15 cellular contexts compared by ENCODE assay signal in genomic region chr11:97743205-97743742, GRCh38.
DNase-seq lines count a peak whose midpoint lies in the region; ATAC-seq and TF ChIP-seq lines count a peak whose summit lies in the region.
"Had no signal": no experiment of that assay in that cellular context is flagged by ENCODE, and none has a peak within 500 bp of the region (broad histone marks: within the 10 kb centered on the region; RNA-seq: fewer than 3 reads in every experiment).

No MANE protein-coding gene starts in this region.

- no peak for ATAC-seq in activated CD8-positive, alpha-beta T cell treated with anti-CD3 and anti-CD28 coated beads for 36 hours
- ATAC-seq: CD8-positive, alpha-beta T cell; left colon had no signal

- no peaks in the 10 kb centered on the region for H3K27me3 ChIP-seq in mesendoderm (ENCODE audit: insufficient read depth, low read length, poor library complexity)

- no peak overlapping the region for H3K4me3 Mint-ChIP-seq in brain
- H3K4me3 Mint-ChIP-seq in activated CD8-positive, alpha-beta T cell treated with anti-CD3 and anti-CD28 coated beads for 36 hours, result no peak overlapping the region
- H3K4me3 Mint-ChIP-seq: activated naive CD8-positive, alpha-beta T cell treated with anti-CD3 and anti-CD28 coated beads for 36 hours; CD8-positive, alpha-beta T cell; neural crest cell had no signal

- WGBS in mesendoderm (ENCODE audit: extremely low coverage, insufficient coverage, low lambda C conversion rate), result no CpG with 5 or more reads among the region's 3 CpGs

- no peak for TF ChIP-seq CTCF in HEK293 (tag by site-specific recombination; IDR thresholded peaks at IDR 0.05)
- TF ChIP-seq CTCF in brain (conservative IDR thresholded peaks at IDR 0.05), result no peak
- TF ChIP-seq CTCF in activated CD8-positive, alpha-beta T cell treated with anti-CD3 and anti-CD28 coated beads for 36 hours (IDR thresholded peaks at IDR 0.05), result no peak

- H3K4me1 ChIP-seq in HEK293 (ENCODE audit: control insufficient read depth, insufficient read depth, low read length) (no peaks in the 10 kb centered on the region), mesendoderm (ENCODE audit: control insufficient read depth, low read depth, low read length) (no peaks in the 10 kb centered on the region)

- H3K36me3 ChIP-seq in HEK293 (ENCODE audit: control insufficient read depth in 2 of 2, insufficient read depth in 1 of 2, low read length in 2 of 2) (no peaks in the 10 kb centered on the region), mesendoderm (ENCODE audit: control insufficient read depth, insufficient read depth, low read length) (no peaks in the 10 kb centered on the region)
- H3K36me3 ChIP-seq: thoracic aorta had no signal

- no peaks in the 10 kb centered on the region for H3K79me2 ChIP-seq in mesendoderm (ENCODE audit: control insufficient read depth, insufficient read depth, low read length)

- H3K4me1 Mint-ChIP-seq in brain, result peaks cover 36% of the 10 kb centered on the region
- no peaks in the 10 kb centered on the region for H3K4me1 Mint-ChIP-seq in activated CD8-positive, alpha-beta T cell treated with anti-CD3 and anti-CD28 coated beads for 36 hours (ENCODE audit: low read depth)
- H3K4me1 Mint-ChIP-seq: activated naive CD8-positive, alpha-beta T cell treated with anti-CD3 and anti-CD28 coated beads for 36 hours; neural crest cell had no signal

- peak; percentile 74 for DNase-seq in NCI-H2171 treated with DMSO at 0.1 percent for 48 hours (lab: John Stamatoyannopoulos, UW)
- DNase-seq in mesendoderm, result peak; percentile 3
- no peak for DNase-seq in T-helper 2 cell
- no peak for DNase-seq in stimulated activated naive CD4-positive, alpha-beta T cell treated with Interleukin-2 at 50 U/mL for 16 hours (lab: John Stamatoyannopoulos, UW)
- no peak for DNase-seq in ureter (ENCODE audit: low spot score)
- no peak for DNase-seq in activated CD8-positive, alpha-beta T cell treated with anti-CD3 and anti-CD28 coated beads for 36 hours
- DNase-seq: activated naive CD8-positive, alpha-beta T cell treated with anti-CD3 and anti-CD28 coated beads for 36 hours; CD8-positive, alpha-beta T cell; left colon; NCI-H1930; RPMI8226 had no signal

- no peaks in the 10 kb centered on the region for H3K79me1 ChIP-seq in mesendoderm (ENCODE audit: low read length)

- H3K27me3 Mint-ChIP-seq in brain, result no peaks in the 10 kb centered on the region
- H3K27me3 Mint-ChIP-seq in activated CD8-positive, alpha-beta T cell treated with anti-CD3 and anti-CD28 coated beads for 36 hours, result no peaks in the 10 kb centered on the region
- H3K27me3 Mint-ChIP-seq: activated naive CD8-positive, alpha-beta T cell treated with anti-CD3 and anti-CD28 coated beads for 36 hours had no signal

- H3K9me3 ChIP-seq in HEK293 (ENCODE audit: control insufficient read depth, insufficient read depth, low read depth, low read length), result no peaks in the 10 kb centered on the region
- H3K9me3 ChIP-seq: thoracic aorta had no signal

- H3K27ac Mint-ChIP-seq in brain, result peak overlapping the region in 4 of 5 experiments; percentile 15 to 90 (median 27)
- no peak overlapping the region for H3K27ac Mint-ChIP-seq in activated CD8-positive, alpha-beta T cell treated with anti-CD3 and anti-CD28 coated beads for 36 hours
- H3K27ac Mint-ChIP-seq: activated naive CD8-positive, alpha-beta T cell treated with anti-CD3 and anti-CD28 coated beads for 36 hours; CD8-positive, alpha-beta T cell had no signal

- H3K4me2 ChIP-seq in mesendoderm (ENCODE audit: low read length), result no peak overlapping the region

- no peak overlapping the region for H3K4me3 ChIP-seq in HEK293 (ENCODE audit: low read depth, low read length)
- no peak overlapping the region for H3K4me3 ChIP-seq in mesendoderm (ENCODE audit: low read length)
- H3K4me3 ChIP-seq: thoracic aorta had no signal

- no peak overlapping the region for H3K18ac ChIP-seq in mesendoderm (ENCODE audit: low read length)

- H2AK5ac ChIP-seq in mesendoderm (ENCODE audit: low read length), result no peak overlapping the region

- no peak overlapping the region for H3K4ac ChIP-seq in mesendoderm (ENCODE audit: low read depth, low read length)

- intact Hi-C loops in activated CD8-positive, alpha-beta T cell treated with anti-CD3 and anti-CD28 coated beads for 36 hours (cut with micrococcal nuclease), result no loop called here

- H3K9ac ChIP-seq in mesendoderm (ENCODE audit: low read length), result no peak overlapping the region

- H2BK15ac ChIP-seq in mesendoderm (replicated peaks; ENCODE audit: low read depth), result no peak overlapping the region

- POLR2A ChIA-PET in HEK293 (lab: Yijun Ruan, JAX), result no interaction called here
- POLR2A ChIA-PET in activated CD8-positive, alpha-beta T cell treated with anti-CD3 and anti-CD28 coated beads for 36 hours (lab: Charles Lee), result no interaction called here

- H2BK5ac ChIP-seq in mesendoderm (ENCODE audit: low read length), result no peak overlapping the region

- H4K5ac ChIP-seq in mesendoderm (ENCODE audit: low read length), result no peak overlapping the region

- no peak overlapping the region for H4K8ac ChIP-seq in mesendoderm (ENCODE audit: low read depth, low read length)

- H3K23ac ChIP-seq in mesendoderm (ENCODE audit: low read length), result no peak overlapping the region

- no peaks in the 10 kb centered on the region for H3K36me3 Mint-ChIP-seq in brain
- no peaks in the 10 kb centered on the region for H3K36me3 Mint-ChIP-seq in activated CD8-positive, alpha-beta T cell treated with anti-CD3 and anti-CD28 coated beads for 36 hours (ENCODE audit: low read depth)
- H3K36me3 Mint-ChIP-seq: activated naive CD8-positive, alpha-beta T cell treated with anti-CD3 and anti-CD28 coated beads for 36 hours; CD8-positive, alpha-beta T cell had no signal

- no peak overlapping the region for H3K56ac ChIP-seq in mesendoderm (ENCODE audit: low read length)

- H2BK120ac ChIP-seq in mesendoderm (ENCODE audit: low read depth, low read length), result no peak overlapping the region

- peaks cover 4 to 25% (median 8%) of the 10 kb centered on the region in 5 experiments for H3K9me3 Mint-ChIP-seq in brain
- H3K9me3 Mint-ChIP-seq in activated CD8-positive, alpha-beta T cell treated with anti-CD3 and anti-CD28 coated beads for 36 hours, result peaks cover 10% of the 10 kb centered on the region

- CTCF ChIA-PET in HEK293 (lab: Yijun Ruan, JAX), result no interaction called here
- CTCF ChIA-PET in activated CD8-positive, alpha-beta T cell treated with anti-CD3 and anti-CD28 coated beads for 36 hours (lab: Charles Lee), result no interaction called here

- H3K27ac ChIP-seq in HEK293 (ENCODE audit: extremely low read depth, low read depth, low read length) (no peak overlapping the region), mesendoderm (ENCODE audit: low read depth, low read length) (no peak overlapping the region)
- H3K27ac ChIP-seq: thoracic aorta had no signal

TF ChIP-seq in HEK293, 187 proteins besides CTCF, POLR2A, EP300 and RAD21:
- TF ChIP-seq SALL2 (tag by site-specific recombination; IDR thresholded peaks at IDR 0.05; ENCODE audit: borderline replicate concordance) (no peak), SETDB1 (IDR thresholded peaks at IDR 0.05; ENCODE audit: insufficient read length, low read length) (peak; percentile 92), SP2 (tag by site-specific recombination; IDR thresholded peaks at IDR 0.05) (no peak)
TF ChIP-seq in HEK293: peak in this region for 1.

Comparison
In these comparisons a context has a peak if more than half of its experiments do, and no peak if none do; other contexts are left out.
1. DNase-seq: peak in NCI-H2171 treated with DMSO at 0.1 percent for 48 hours (single experiment) and mesendoderm (single experiment); none in T-helper 2 cell (0 of 5), stimulated activated naive CD4-positive, alpha-beta T cell treated with Interleukin-2 at 50 U/mL for 16 hours (single experiment), ureter (single experiment) and activated CD8-positive, alpha-beta T cell treated with anti-CD3 and anti-CD28 coated beads for 36 hours (single experiment).